In the genomic region with DNA sequence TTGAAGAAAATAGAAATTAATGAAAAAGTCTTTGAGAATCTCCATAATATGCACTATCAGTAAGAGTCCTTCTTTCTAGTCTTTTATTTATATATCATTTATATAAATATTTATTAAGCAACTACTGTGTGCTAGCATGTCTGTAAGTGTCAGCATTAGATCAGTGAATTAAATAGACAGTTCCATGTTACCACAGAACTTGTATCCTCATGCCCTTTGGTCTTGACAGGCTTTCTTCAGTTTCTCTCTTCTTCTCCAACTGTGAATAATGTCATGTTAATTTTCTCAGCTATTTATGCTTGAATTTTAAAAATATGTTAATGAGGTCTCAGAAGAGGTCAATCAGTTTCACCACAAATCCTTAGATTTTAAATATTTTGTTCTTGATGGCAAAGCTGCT, we compare ENCODE assay signal across 1 cellular context.
TF ChIP-seq lines count a peak whose summit lies in the region.

No MANE protein-coding gene starts in this region.

TF ChIP-seq in WTC11, 78 proteins besides CTCF, POLR2A, EP300 and RAD21 (continued from another document):
- TF ChIP-seq FOXP4 (CRISPR knock-in tag; IDR thresholded peaks at IDR 0.05) (no peak), MXD4 (CRISPR knock-in tag; IDR thresholded peaks at IDR 0.05; ENCODE audit: borderline replicate concordance) (no peak), E2F1 (CRISPR knock-in tag; IDR thresholded peaks at IDR 0.05) (no peak), ERG (CRISPR knock-in tag; IDR thresholded peaks at IDR 0.05) (no peak), ZNF317 (CRISPR knock-in tag; IDR thresholded peaks at IDR 0.05; ENCODE audit: borderline replicate concordance, low read depth) (no peak), ATF1 (CRISPR knock-in tag; IDR thresholded peaks at IDR 0.05) (no peak), KAT7 (CRISPR knock-in tag; IDR thresholded peaks at IDR 0.05; ENCODE audit: borderline replicate concordance) (no peak)
